Comparison of ENCODE assay signal across 9 cellular contexts in the genomic region with DNA sequence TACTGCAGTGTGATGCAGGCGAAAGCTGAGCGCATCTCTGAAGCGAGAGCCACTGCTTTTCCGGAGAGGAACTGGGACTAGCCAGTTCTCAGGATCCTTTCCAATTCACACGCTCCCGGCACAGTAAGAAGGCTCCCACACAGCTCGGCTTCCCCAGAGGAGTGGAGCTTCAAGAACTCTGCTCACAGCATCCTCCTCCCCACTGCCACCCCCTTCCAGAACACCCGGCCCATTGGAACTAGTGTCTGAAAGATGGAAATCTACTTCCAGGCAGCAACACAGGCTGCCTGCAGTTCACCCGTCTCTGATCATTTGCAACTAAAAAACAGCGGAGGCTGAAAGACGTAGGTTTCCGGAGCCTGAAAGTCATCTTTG. TPM values are rescaled to one million over a fixed set of nuclear protein-coding genes. Genes with fewer than 3 reads are reported as not detected.
A peak's percentile ranks its signal among the peaks of the same experiment; 100 is the strongest.
DNase-seq lines count a peak whose midpoint lies in the region; ATAC-seq and TF ChIP-seq lines count a peak whose summit lies in the region.
"Had no signal": no experiment of that assay in that cellular context is flagged by ENCODE, and none has a peak within 500 bp of the region (broad histone marks: within the 10 kb centered on the region; RNA-seq: fewer than 3 reads in every experiment).

A gene (minus strand): TSS at position 163 of the 375 bp plus-strand sequence.

- H2AFZ ChIP-seq in osteoblast (ENCODE audit: low read length) = peak within 1 kb of the TSS; percentile 85

- no peak for TF ChIP-seq CTCF in osteoblast (IDR thresholded peaks at IDR 0.05; ENCODE audit: extremely low read depth, low read depth, low read length)

- H3K27me3 ChIP-seq in osteoblast (ENCODE audit: insufficient read depth, low read length) = no peaks in the 10 kb centered on the region

- H4K20me1 ChIP-seq in osteoblast (ENCODE audit: insufficient read depth, low read length) = no peaks in the 10 kb centered on the region

- peak within 1 kb of the TSS; percentile 91 for H3K4me2 ChIP-seq in osteoblast (ENCODE audit: insufficient read depth, low read length)

- peaks cover 7% of the 10 kb centered on the region for H3K4me1 ChIP-seq in osteoblast (ENCODE audit: insufficient read depth, low read length)

- no peaks in the 10 kb centered on the region for H3K9me3 ChIP-seq in osteoblast (ENCODE audit: low read depth, low read length)

- peak within 1 kb of the TSS; percentile 73 for H3K4me3 ChIP-seq in osteoblast (ENCODE audit: insufficient read depth, low read length)
- H3K4me3 ChIP-seq: K562 had no signal

- no peaks in the 10 kb centered on the region for H3K36me3 ChIP-seq in osteoblast (ENCODE audit: insufficient read depth, low read length)

- no peak for ATAC-seq in HG03469 (IDR thresholded peaks at IDR 0.05; ENCODE audit: unreplicated experiment)
- no peak for ATAC-seq in HG02610 (IDR thresholded peaks at IDR 0.05; ENCODE audit: unreplicated experiment)
- ATAC-seq: K562 had no signal

- DNase-seq in D341Med (ENCODE audit: low spot score) (peak; percentile 30), NCI-H345 treated with DMSO at 0.1 percent for 48 hours (lab: John Stamatoyannopoulos, UW; ENCODE audit: unreplicated experiment) (peak; percentile 74), fibroblast of peridontal ligament (ENCODE audit: extremely low read depth) (peak; percentile 40), osteoblast (ENCODE audit: insufficient read length, low spot score, missing footprints) (peak; percentile 39), NCI-H187 treated with DMSO at 0.1 percent for 48 hours (lab: John Stamatoyannopoulos, UW) (no peak)
- DNase-seq in stimulated activated CD4-positive, alpha-beta T cell treated with anti-CD3 and anti-CD28 coated beads, Interleukin-4, amount 100 ng/mL, for 1 hour = no peak

- peak within 1 kb of the TSS; percentile 26 for H3K27ac ChIP-seq in osteoblast (ENCODE audit: low read depth, low read length)

- H3K79me2 ChIP-seq in osteoblast (ENCODE audit: insufficient read depth, low read length) = no peaks in the 10 kb centered on the region

RNA-seq across cellular contexts. Expression of the gene that starts here (rescaled TPM):
- 0.88 and 1.1 TPM in 2 replicates for total RNA-seq in osteoblast
- total RNA-seq: K562 had no signal

Comparison
In these comparisons a context has a peak if more than half of its experiments do, and no peak if none do; other contexts are left out.
1. DNase-seq: peak in D341Med (single experiment), NCI-H345 treated with DMSO at 0.1 percent for 48 hours (single experiment), fibroblast of peridontal ligament (single experiment) and osteoblast (single experiment); none in stimulated activated CD4-positive, alpha-beta T cell treated with anti-CD3 and anti-CD28 coated beads, Interleukin-4, amount 100 ng/mL, for 1 hour (single experiment) and NCI-H187 treated with DMSO at 0.1 percent for 48 hours (single experiment).